Comparison of ENCODE assay signal across 10 cellular contexts in genomic region chr16:25707982-25708583, GRCh38. TPM values are rescaled to one million over a fixed set of nuclear protein-coding genes. Genes with fewer than 3 reads are reported as not detected.
DNase-seq lines count a peak whose midpoint lies in the region; ATAC-seq and TF ChIP-seq lines count a peak whose summit lies in the region.
"Had no signal": no experiment of that assay in that cellular context is flagged by ENCODE, and none has a peak within 500 bp of the region (broad histone marks: within the 10 kb centered on the region; RNA-seq: fewer than 3 reads in every experiment).

No MANE protein-coding gene starts in this region.

- no peak for TF ChIP-seq POLR2A in Peyer's patch (IDR thresholded peaks at IDR 0.05)

- no peaks in the 10 kb centered on the region for H3K4me1 ChIP-seq in Peyer's patch
- H3K4me1 ChIP-seq in effector memory CD4-positive, alpha-beta T cell (ENCODE audit: control insufficient read depth, insufficient read depth, low read length, poor library complexity, severe bottlenecking) = no peaks in the 10 kb centered on the region
- H3K4me1 ChIP-seq: ascending aorta had no signal

- DNase-seq in AG09319 (ENCODE audit: extremely low read depth, low read depth) (no peak), Peyer's patch (peak in 1 of 3 donors; percentile 50), fibroblast of villous mesenchyme (ENCODE audit: low read depth) (no peak), NCI-H1092 treated with DMSO at 0.1 percent for 48 hours (lab: John Stamatoyannopoulos, UW) (no peak)
- DNase-seq in effector memory CD4-positive, alpha-beta T cell = no peak
- DNase-seq: naive B cell had no signal

- H3K4me3 ChIP-seq in GM12875 (ENCODE audit: low read depth, low read length) (no peak overlapping the region), Peyer's patch (no peak overlapping the region), fibroblast of villous mesenchyme (ENCODE audit: low read depth, low read length) (no peak overlapping the region)
- no peak overlapping the region for H3K4me3 ChIP-seq in effector memory CD4-positive, alpha-beta T cell (ENCODE audit: insufficient read depth, low read depth, low read length, poor library complexity, severe bottlenecking)
- H3K4me3 ChIP-seq: ascending aorta had no signal

- no peaks in the 10 kb centered on the region for H3K27me3 ChIP-seq in Peyer's patch
- H3K27me3 ChIP-seq in effector memory CD4-positive, alpha-beta T cell (replicated peaks; ENCODE audit: control insufficient read depth, insufficient read depth, low read length, poor library complexity, severe bottlenecking) = no peaks in the 10 kb centered on the region
- H3K27me3 ChIP-seq: ascending aorta had no signal

- ATAC-seq in GM21360 (IDR thresholded peaks at IDR 0.05; ENCODE audit: unreplicated experiment) (no peak), HG02623 (IDR thresholded peaks at IDR 0.05; ENCODE audit: unreplicated experiment) (no peak)

- peak; percentile 3; the same call in 1 of the 2 replicates for TF ChIP-seq CTCF in AG09319 (IDR thresholded peaks at IDR 0.05; ENCODE audit: low read depth, low read length)
- peak; percentile 54; the same call in 1 of the 2 replicates for TF ChIP-seq CTCF in GM12875 (IDR thresholded peaks at IDR 0.05; ENCODE audit: borderline replicate concordance, insufficient read depth, low read depth, low read length)
- peak in 4 of 6 experiments; percentile 9 to 59 (median 51) for TF ChIP-seq CTCF in Peyer's patch (IDR thresholded peaks at IDR 0.05)
- peak; percentile 21 for TF ChIP-seq CTCF in fibroblast of villous mesenchyme (IDR thresholded peaks at IDR 0.05; ENCODE audit: insufficient read depth, low read depth, low read length)

- no peaks in the 10 kb centered on the region for H3K36me3 ChIP-seq in Peyer's patch
- no peaks in the 10 kb centered on the region for H3K36me3 ChIP-seq in effector memory CD4-positive, alpha-beta T cell (ENCODE audit: control insufficient read depth, insufficient read depth, low read length)
- H3K36me3 ChIP-seq: ascending aorta had no signal

- no peak overlapping the region for H3K27ac ChIP-seq in Peyer's patch
- H3K27ac ChIP-seq in effector memory CD4-positive, alpha-beta T cell (ENCODE audit: insufficient read depth, low read length, poor library complexity, severe bottlenecking) = no peak overlapping the region
- H3K27ac ChIP-seq: ascending aorta had no signal

- H3K9me3 ChIP-seq in Peyer's patch = no peaks in the 10 kb centered on the region
- no peaks in the 10 kb centered on the region for H3K9me3 ChIP-seq in effector memory CD4-positive, alpha-beta T cell (ENCODE audit: control insufficient read depth, low read length)
- H3K9me3 ChIP-seq: ascending aorta had no signal

RNA-seq across cellular contexts. Expression of gene HS3ST4, which starts 16.3 kb away (rescaled TPM):
- total RNA-seq in Peyer's patch = not detected
- not detected in 2 replicates for total RNA-seq in fibroblast of villous mesenchyme
- total RNA-seq: ascending aorta had no signal

Comparison
In these comparisons a context has a peak if more than half of its experiments do, and no peak if none do; other contexts are left out.
1. CTCF ChIP-seq: peak in every context shown above with its lines; median percentile 54 in GM12875; 51 in Peyer's patch; 21 in fibroblast of villous mesenchyme; 3 in AG09319.